Comparison of ENCODE assay signal across 1 cellular context in genomic region chr11:86158716-86159669, GRCh38.
TF ChIP-seq lines count a peak whose summit lies in the region.

No MANE protein-coding gene starts in this region.

TF ChIP-seq in K562, 482 proteins besides CTCF, POLR2A, EP300 and RAD21 (continued from another document):
- TF ChIP-seq FOSL1 (tag; conservative IDR thresholded peaks at IDR 0.05) (0 out of 2 replicates have a peak, but pooled peaks have one; percentile 19), ZNF76 (CRISPR knock-in tag; IDR thresholded peaks at IDR 0.05; ENCODE audit: borderline replicate concordance) (0 out of 2 replicates have a peak, but pooled peaks have one; percentile 32), ESRRA (IDR thresholded peaks at IDR 0.05; ENCODE audit: borderline replicate concordance, low read depth) (peak; percentile 62), PBX2 (CRISPR knock-in tag; IDR thresholded peaks at IDR 0.05; ENCODE audit: low read depth) (no peak), PBX2 (tag; conservative IDR thresholded peaks at IDR 0.05; ENCODE audit: low read depth) (0 out of 2 replicates have a peak, but pooled peaks have one; percentile 6), MYC (IDR thresholded peaks at IDR 0.05; ENCODE audit: low read depth, low read length) (peak; percentile 24; the same call in 1 of the 2 replicates), MYC (CRISPR knock-in tag; IDR thresholded peaks at IDR 0.05; ENCODE audit: borderline replicate concordance, low read depth) (no peak), CBX1 (IDR thresholded peaks at IDR 0.05; ENCODE audit: low read depth) (peak; percentile 78; the same call in 1 of the 2 replicates), TRIM24 (IDR thresholded peaks at IDR 0.05) (peak; percentile 61 to 72; a peak in 3 of 4 replicates)
TF ChIP-seq in K562: peak in this region for 95.
